ENCODE assay signal across 8 cellular contexts in the genomic region with DNA sequence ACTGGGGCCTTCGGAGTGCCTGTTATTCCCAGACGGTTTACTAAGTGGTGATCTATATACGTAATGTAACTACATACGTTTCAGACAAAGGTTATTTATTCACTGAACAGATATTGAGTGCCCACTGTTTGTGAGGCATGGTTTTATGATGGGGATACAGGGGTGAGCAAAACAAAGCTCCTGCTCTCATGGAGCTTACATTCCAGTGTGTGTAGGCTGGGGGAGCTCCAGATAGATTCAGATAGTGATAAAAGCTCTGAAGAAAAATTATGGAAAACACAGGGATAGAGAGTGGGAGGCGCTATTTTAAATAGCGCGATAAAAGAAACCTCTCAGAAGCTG. TPM values are rescaled to one million over a fixed set of nuclear protein-coding genes. Genes with fewer than 3 reads are reported as not detected.
A peak's percentile ranks its signal among the peaks of the same experiment; 100 is the strongest.
DNase-seq lines count a peak whose midpoint lies in the region; ATAC-seq, FAIRE-seq and TF ChIP-seq lines count a peak whose summit lies in the region.

No MANE protein-coding gene starts in this region.

- H3K4me3 ChIP-seq in A673 (ENCODE audit: low read depth, low read length, poor library complexity, severe bottlenecking) (peak overlapping the region; percentile 72), bronchial epithelial cell (ENCODE audit: low read depth, low read length) (peak overlapping the region; percentile 90), muscle layer of duodenum (ENCODE audit: low read depth in 1 of 2, low read length in 2 of 2) (peak overlapping the region; percentile 91 to 94), lower leg skin (ENCODE audit: low read depth, poor library complexity, severe bottlenecking) (no peak overlapping the region)

- peak; percentile 26 for ATAC-seq in HG03103 (IDR thresholded peaks at IDR 0.05; ENCODE audit: low read depth, unreplicated experiment)

- 27 to 30% methylated on average over 7 of the region's 7 CpGs for WGBS in lower leg skin, 2 donors

- POLR2A ChIA-PET in A673 (lab: Charles Lee; ENCODE audit: low non-redundant PET) = interaction anchor here (0.5 kb wide), 1 partner anchor 213 kb away, joined by 3 read pairs; no protein-coding TSS in a partner anchor

- H3K9me3 ChIP-seq in A673 (ENCODE audit: low read depth, low read length, poor library complexity, severe bottlenecking) (no peaks in the 10 kb centered on the region), muscle layer of duodenum (ENCODE audit: control insufficient read depth in 1 of 2, low read length in 2 of 2) (no peaks in the 10 kb centered on the region)

- H3K27me3 ChIP-seq in A673 (replicated peaks; ENCODE audit: insufficient read depth, low read depth, low read length, poor library complexity) = no peaks in the 10 kb centered on the region
- H3K27me3 ChIP-seq in bronchial epithelial cell (ENCODE audit: control insufficient read depth, insufficient read depth, low read length) = no peaks in the 10 kb centered on the region
- H3K27me3 ChIP-seq in muscle layer of duodenum (ENCODE audit: low read depth, low read length) = no peaks in the 10 kb centered on the region

- no peaks in the 10 kb centered on the region for H3K36me3 ChIP-seq in A673 (ENCODE audit: insufficient read depth, low read length, poor library complexity, severe bottlenecking)
- peaks cover 3% of the 10 kb centered on the region for H3K36me3 ChIP-seq in bronchial epithelial cell (ENCODE audit: control insufficient read depth, insufficient read depth, low read length)
- H3K36me3 ChIP-seq in muscle layer of duodenum (ENCODE audit: control insufficient read depth in 1 of 2, insufficient read depth in 2 of 2, low read length in 2 of 2) = peaks cover 8% of the 10 kb centered on the region in 2 donors

- FAIRE-seq in bronchial epithelial cell (lab: Jason Lieb, UNC) (no peak), H54 (lab: Jason Lieb, UNC) (no peak)

- no peak for TF ChIP-seq POLR2A in lower leg skin (IDR thresholded peaks at IDR 0.05)
- TF ChIP-seq POLR2A in H54 (IDR thresholded peaks at IDR 0.05; ENCODE audit: low read depth, low read length) = no peak

- H3K27ac ChIP-seq in A673 (ENCODE audit: low read depth, low read length, poor library complexity, severe bottlenecking) (peak overlapping the region; percentile 97), muscle layer of duodenum (ENCODE audit: low read length) (peak overlapping the region; percentile 96)

- intact Hi-C loops in A673 (cut with micrococcal nuclease; ENCODE audit: unreplicated experiment) = no loop called here
- intact Hi-C loops in lower leg skin (cut with DNase I; ENCODE audit: low total_unique reads) = no loop called here

- DNase-seq in A673 (ENCODE audit: low spot score) (no peak), bronchial epithelial cell (ENCODE audit: low read depth) (no peak), lower leg skin (ENCODE audit: low spot score in 2 of 2) (no peak), H54 (ENCODE audit: insufficient read length, low spot score) (no peak), dermis blood vessel endothelial cell (no peak), middle frontal gyrus (ENCODE audit: extremely low spot score, low spot score) (no peak)

- no peak for TF ChIP-seq CTCF in A673 (conservative IDR thresholded peaks at IDR 0.05; ENCODE audit: low read depth, low read length)
- TF ChIP-seq CTCF in bronchial epithelial cell (IDR thresholded peaks at IDR 0.05; ENCODE audit: insufficient read depth, low read length, severe bottlenecking) = no peak
- no peak for TF ChIP-seq CTCF in lower leg skin (IDR thresholded peaks at IDR 0.05)

- TSS peak; percentile 82 for BruUV-seq in A673 (replicated peaks; lab: Mats Ljungman, UMichigan)

- CTCF ChIA-PET in A673 (lab: Charles Lee) = interaction anchor here (0.6 kb wide), 1 partner anchor 515 kb away, joined by 3 read pairs; no protein-coding TSS in a partner anchor

- H3K4me1 ChIP-seq in A673 (ENCODE audit: insufficient read depth, low read length, poor library complexity, severe bottlenecking) (peaks cover 8% of the 10 kb centered on the region), muscle layer of duodenum (ENCODE audit: control insufficient read depth in 1 of 2, insufficient read depth in 2 of 2, low read length in 2 of 2) (peaks cover 20 to 28% of the 10 kb centered on the region in 2 donors)

RNA-seq across cellular contexts. Expression of gene DNAJB12, which starts 0.5 kb away (rescaled TPM):
- 29.5 and 31.2 TPM in 2 replicates for total RNA-seq in A673 (2021)
- total RNA-seq in bronchial epithelial cell = 21.6 and 26.6 TPM in 2 replicates
- total RNA-seq in lower leg skin = 10 to 100 TPM; 32.8 to 54.4 (median 48.1) TPM
- 25.9 and 35.9 TPM in 2 replicates for total RNA-seq in dermis blood vessel endothelial cell
